9 cellular contexts compared by ENCODE assay signal in the genomic region with DNA sequence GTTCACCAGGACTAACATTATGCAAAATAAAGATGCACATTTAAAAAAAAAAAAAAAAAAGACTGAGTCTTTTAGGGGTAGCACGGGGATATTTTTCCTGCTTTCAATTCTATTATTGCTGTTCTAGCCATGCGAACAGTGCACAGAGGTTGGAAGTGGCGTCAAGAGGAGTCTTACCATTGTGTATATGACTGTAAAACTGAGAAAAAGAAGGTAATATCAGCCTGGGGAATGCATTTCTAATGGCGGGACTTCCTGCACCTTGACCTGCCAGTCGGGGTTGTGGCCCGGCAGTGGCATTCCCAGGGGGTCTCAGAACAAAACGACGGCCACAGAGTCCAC. TPM values are rescaled to one million over a fixed set of nuclear protein-coding genes. Genes with fewer than 3 reads are reported as not detected.
DNase-seq lines count a peak whose midpoint lies in the region; ATAC-seq and TF ChIP-seq lines count a peak whose summit lies in the region.
"Had no signal": no experiment of that assay in that cellular context is flagged by ENCODE, and none has a peak within 500 bp of the region (broad histone marks: within the 10 kb centered on the region; RNA-seq: fewer than 3 reads in every experiment).

No MANE protein-coding gene starts in this region.

- H3K36me3 ChIP-seq in GM06990 (ENCODE audit: control insufficient read depth, insufficient read depth, low read length) (no peaks in the 10 kb centered on the region), NT2/D1 (ENCODE audit: insufficient read depth, insufficient read length, low read length) (no peaks in the 10 kb centered on the region), rectal smooth muscle tissue (ENCODE audit: control insufficient read depth, insufficient read depth, low read length) (no peaks in the 10 kb centered on the region)

- TF ChIP-seq CTCF in GM06990 (IDR thresholded peaks at IDR 0.05; ENCODE audit: insufficient read depth, low read length, poor library complexity, severe bottlenecking) (no peak), fibroblast of villous mesenchyme (IDR thresholded peaks at IDR 0.05; ENCODE audit: insufficient read depth, low read depth, low read length) (no peak)

- H3K9me3 ChIP-seq in NT2/D1 (ENCODE audit: insufficient read depth, low read length), result no peaks in the 10 kb centered on the region

- ATAC-seq in HG02571 (IDR thresholded peaks at IDR 0.05; ENCODE audit: unreplicated experiment), result no peak
- ATAC-seq in HG02678 (IDR thresholded peaks at IDR 0.05; ENCODE audit: unreplicated experiment), result no peak
- ATAC-seq: foreskin keratinocyte had no signal

- H3K4me3 ChIP-seq in GM06990 (replicated peaks; ENCODE audit: low read depth, low read length) (peak overlapping the region; percentile 47), NT2/D1 (ENCODE audit: insufficient read length, low read depth) (peak overlapping the region; percentile 46), fibroblast of villous mesenchyme (ENCODE audit: low read depth, low read length) (peak overlapping the region; percentile 57), rectal smooth muscle tissue (ENCODE audit: low read length) (peak overlapping the region; percentile 69)

- H3K27me3 ChIP-seq in GM06990 (replicated peaks; ENCODE audit: control insufficient read depth, insufficient read depth, low read length) (peaks cover 2% of the 10 kb centered on the region), NT2/D1 (ENCODE audit: insufficient read depth, insufficient read length) (peaks cover 97% of the 10 kb centered on the region), rectal smooth muscle tissue (ENCODE audit: control insufficient read depth, insufficient read depth, low read length) (peaks cover 43% of the 10 kb centered on the region)

- H3K27ac ChIP-seq in rectal smooth muscle tissue (ENCODE audit: low read depth, low read length), result no peak overlapping the region
- H3K27ac ChIP-seq: foreskin keratinocyte had no signal

- DNase-seq in GM06990 (ENCODE audit: extremely low read depth, insufficient read length), result no peak
- no peak for DNase-seq in NT2/D1 (ENCODE audit: low read depth, low spot score)
- no peak for DNase-seq in fibroblast of villous mesenchyme (ENCODE audit: low read depth)
- no peak for DNase-seq in NCI-H128 (lab: John Stamatoyannopoulos, UW; ENCODE audit: unreplicated experiment)
- DNase-seq in HT-29 (ENCODE audit: low spot score), result no peak
- DNase-seq: foreskin keratinocyte had no signal

- H3K9ac ChIP-seq in NT2/D1 (ENCODE audit: insufficient read length, low read depth) (peak overlapping the region; percentile 70), rectal smooth muscle tissue (ENCODE audit: low read length) (no peak overlapping the region)

- no peaks in the 10 kb centered on the region for H3K4me1 ChIP-seq in NT2/D1 (ENCODE audit: insufficient read depth, insufficient read length)
- peaks cover 7% of the 10 kb centered on the region for H3K4me1 ChIP-seq in rectal smooth muscle tissue (ENCODE audit: control insufficient read depth, insufficient read depth, low read length)

RNA-seq across cellular contexts. Expression of a gene that starts 13.2 kb away (rescaled TPM):
- total RNA-seq in fibroblast of villous mesenchyme, result 0.43 and 2.9 TPM in 2 replicates
- 1.8 and 2.3 TPM in 2 replicates for total RNA-seq in HT-29 (2014; rRNA removed; shearing (Covaris generic))

RNA-seq across cellular contexts. Expression of a gene that starts 48.5 kb away (rescaled TPM):
- total RNA-seq in fibroblast of villous mesenchyme, result 0.97 TPM in 1 of 2 replicates, not detected in the other
- 32.8 and 43.9 TPM in 2 replicates for total RNA-seq in HT-29 (2014; rRNA removed; shearing (Covaris generic))
- total RNA-seq: foreskin keratinocyte had no signal

RNA-seq across cellular contexts. Expression of a gene that starts 51.6 kb away (rescaled TPM):
- total RNA-seq in fibroblast of villous mesenchyme, result not detected in 2 replicates
- not detected in 2 replicates for total RNA-seq in HT-29 (2014; rRNA removed; shearing (Covaris generic))
- total RNA-seq: foreskin keratinocyte had no signal

Comparison
In these comparisons a context has a peak if more than half of its experiments do, and no peak if none do; other contexts are left out.
1. RNA of a gene that starts 48.5 kb away (total RNA-seq): 32.8 to 43.9 TPM in HT-29; 0.97 TPM in fibroblast of villous mesenchyme; every median in the first group is over 10 times any median in the second.
2. Peak in every context shown above with its lines, with median percentiles within 50 percentile points of each other: H3K4me3 ChIP-seq.